In genomic region chr16:81493755-81494433, GRCh38 we compare ENCODE assay signal across 9 cellular contexts. TPM values are rescaled to one million over a fixed set of nuclear protein-coding genes. Genes with fewer than 3 reads are reported as not detected.
DNase-seq lines count a peak whose midpoint lies in the region; ATAC-seq, FAIRE-seq and TF ChIP-seq lines count a peak whose summit lies in the region.
"Had no signal": no experiment of that assay in that cellular context is flagged by ENCODE, and none has a peak within 500 bp of the region (broad histone marks: within the 10 kb centered on the region; RNA-seq: fewer than 3 reads in every experiment).

No MANE protein-coding gene starts in this region.

- H3K4me1 Mint-ChIP-seq in natural killer cell = peaks cover 67 to 83% of the 10 kb centered on the region in 2 donors

- H3K14ac ChIP-seq in H1 (ENCODE audit: insufficient read length) = no peak overlapping the region

- in situ Hi-C loops in GM23248 (cut with MboI) = no loop called here

- no peak for TF ChIP-seq RAD21 in H1 (IDR thresholded peaks at IDR 0.05 in 1 of 2, conservative IDR thresholded peaks at IDR 0.05 in 1 of 2; ENCODE audit: low read depth in 2 of 2, low read length in 2 of 2)

- peaks cover 31% of the 10 kb centered on the region for H3K79me1 ChIP-seq in H1 (ENCODE audit: low read depth, low read length)

- H3K27me3 ChIP-seq in GM23248 (replicated peaks; ENCODE audit: insufficient read depth) (no peaks in the 10 kb centered on the region), H1 (replicated peaks in 1 of 4; ENCODE audit: control insufficient read depth in 3 of 4, extremely low read depth in 1 of 4, insufficient read depth in 3 of 4, low read length in 3 of 4) (no peaks in the 10 kb centered on the region), uterus (no peaks in the 10 kb centered on the region)

- H3K23ac ChIP-seq in H1 (ENCODE audit: insufficient read length) = no peak overlapping the region

- H3K9me2 ChIP-seq in GM23248 (ENCODE audit: insufficient read depth) = no peaks in the 10 kb centered on the region

- no peak overlapping the region for H2BK15ac ChIP-seq in H1 (ENCODE audit: low read length)

- no peaks in the 10 kb centered on the region for H3K9me3 Mint-ChIP-seq in natural killer cell

- no peak for TF ChIP-seq EP300 in H1 (IDR thresholded peaks at IDR 0.05; ENCODE audit: borderline replicate concordance in 1 of 2, low read depth in 2 of 2, low read length in 2 of 2)

- no peak overlapping the region for H3K56ac ChIP-seq in H1 (replicated peaks; ENCODE audit: insufficient read length, low read depth, low read length)

- peak overlapping the region; percentile 84 for H3K27ac ChIP-seq in GM23248
- H3K27ac ChIP-seq in H1 (ENCODE audit: low read depth, low read length) = no peak overlapping the region
- H3K27ac ChIP-seq in uterus = peak overlapping the region; percentile 50 to 75
- H3K27ac ChIP-seq: KMS-11 had no signal

- H3K9ac ChIP-seq in GM23248 = 0 out of 2 replicates have a peak overlapping the region, but pooled peaks have one; percentile 8
- H3K9ac ChIP-seq in H1 (replicated peaks in 1 of 4; ENCODE audit: extremely low read depth in 1 of 4, low read depth in 3 of 4, low read length in 3 of 4) = no peak overlapping the region
- H3K9ac ChIP-seq: KMS-11 had no signal

- H3K4me2 ChIP-seq in GM23248 (ENCODE audit: unreplicated experiment) = peak overlapping the region; percentile 54
- no peak overlapping the region for H3K4me2 ChIP-seq in H1 (ENCODE audit: insufficient read depth in 1 of 2, low read depth in 2 of 2, low read length in 2 of 2)
- H3K4me2 ChIP-seq: KMS-11 had no signal

- peaks cover 42% of the 10 kb centered on the region for H3F3A ChIP-seq in GM23248 (ENCODE audit: insufficient read depth)

- TF ChIP-seq POLR2A in H1 (IDR thresholded peaks at IDR 0.05; ENCODE audit: control extremely low read depth in 1 of 2, low read depth in 2 of 2, low read length in 2 of 2) = no peak
- no peak for TF ChIP-seq POLR2A in uterus (IDR thresholded peaks at IDR 0.05)

- H2AK5ac ChIP-seq in H1 (ENCODE audit: low read depth, low read length) = no peak overlapping the region; the same call in 1 of the 2 replicates

- peaks cover 39% of the 10 kb centered on the region for H3K4me1 ChIP-seq in GM23248 (ENCODE audit: insufficient read depth)
- peaks cover 0 to 12% (median 6%) of the 10 kb centered on the region in 4 experiments; a peak in 4 of 7 replicates for H3K4me1 ChIP-seq in H1 (replicated peaks in 1 of 4; ENCODE audit: control insufficient read depth in 3 of 4, insufficient read depth in 4 of 4, low read length in 3 of 4)
- H3K4me1 ChIP-seq in uterus = peaks cover 0 to 6% of the 10 kb centered on the region in 2 donors

- intact Hi-C loops in natural killer cell (cut with micrococcal nuclease) (no loop called here), uterus (cut with DNase I; ENCODE audit: low total_unique reads) (no loop called here)

- DNase-seq in GM23248 (peak; percentile 93), H1 (ENCODE audit: low read depth in 1 of 2, low spot score in 2 of 2) (peak in 1 of 2 experiments; percentile 21), natural killer cell (no peak), uterus (peak in 1 of 2 donors; percentile 52), NCI-H2029 (lab: John Stamatoyannopoulos, UW) (no peak), putamen (ENCODE audit: low spot score) (no peak)

- H3K4me3 ChIP-seq in GM23248 (no peak overlapping the region), H1 (ENCODE audit: extremely low read depth in 1 of 4, insufficient read depth in 2 of 4, low read depth in 3 of 4, low read length in 4 of 4) (no peak overlapping the region), uterus (no peak overlapping the region)

- H3K36me3 Mint-ChIP-seq in natural killer cell = no peaks in the 10 kb centered on the region

- no peak overlapping the region for H4K5ac ChIP-seq in H1 (ENCODE audit: insufficient read length, low read depth, low read length)

- H3K36me3 ChIP-seq in GM23248 (ENCODE audit: low read depth) (no peaks in the 10 kb centered on the region), H1 (ENCODE audit: control insufficient read depth in 2 of 4, insufficient read depth in 4 of 4, low read length in 3 of 4) (no peaks in the 10 kb centered on the region), uterus (no peaks in the 10 kb centered on the region)

- H2BK20ac ChIP-seq in H1 (ENCODE audit: low read length) = no peak overlapping the region

- H2BK5ac ChIP-seq in H1 (ENCODE audit: low read depth, low read length) = no peak overlapping the region

- H3K9me3 ChIP-seq in GM23248 (ENCODE audit: low read depth) = no peaks in the 10 kb centered on the region
- no peaks in the 10 kb centered on the region for H3K9me3 ChIP-seq in H1 (ENCODE audit: insufficient read depth in 2 of 2, low read depth in 1 of 2, low read length in 1 of 2)
- H3K9me3 ChIP-seq in uterus = no peaks in the 10 kb centered on the region

- no peak overlapping the region for H4K8ac ChIP-seq in H1 (ENCODE audit: extremely low read depth, insufficient read depth, low read length)

- H3K18ac ChIP-seq in H1 (ENCODE audit: extremely low read depth, low read length) = no peak overlapping the region; the same call in 1 of the 2 replicates

- H2BK120ac ChIP-seq in H1 (replicated peaks; ENCODE audit: low read depth, low read length) = no peak overlapping the region

- no peak for FAIRE-seq in H1 (lab: Jason Lieb, UNC)

- H2AFZ ChIP-seq in GM23248 (no peak overlapping the region), H1 (ENCODE audit: low read length) (no peak overlapping the region)

- H3K27ac Mint-ChIP-seq in natural killer cell = peak overlapping the region; percentile 38 to 73

- WGBS in GM23248 (ENCODE audit: low coverage in 1 of 2, low lambda C conversion rate in 2 of 2, missing lambda C conversion rate in 2 of 2), 2 experiments = 58 to 59% methylated on average over 23 of the region's 23 CpGs
- 82% methylated on average over 23 of the region's 23 CpGs; no CpG with 5 or more reads in 1 of the 2 experiments for WGBS in H1 (ENCODE audit: extremely low coverage in 1 of 2, insufficient coverage in 1 of 2, insufficient read length in 1 of 2, insufficient replicate concordance in 2 of 2, low coverage in 1 of 2, low lambda C conversion rate in 2 of 2, missing lambda C conversion rate in 1 of 2), 2 experiments

- H2BK12ac ChIP-seq in H1 (ENCODE audit: low read depth, low read length) = 0 out of 2 replicates have a peak overlapping the region, but pooled peaks have one; percentile 50

- no peaks in the 10 kb centered on the region for H3K23me2 ChIP-seq in H1 (ENCODE audit: low read depth, low read length)

- CTCF ChIA-PET in H1 (lab: Charles Lee; ENCODE audit: partially characterized antibody) = interaction anchor here (0.9 to 5.2 kb wide), 10 partner anchors 10 to 204 kb away, joined by 3 to 18 read pairs (median 3); no protein-coding TSS in a partner anchor

- H4K20me1 ChIP-seq in GM23248 (ENCODE audit: insufficient read depth) (no peaks in the 10 kb centered on the region; the same call in none of the 2 replicates), H1 (replicated peaks in 1 of 2; ENCODE audit: control insufficient read depth in 1 of 2, insufficient read depth in 2 of 2, low read length in 2 of 2) (peaks cover 14 to 25% of the 10 kb centered on the region in 2 experiments)

- ATAC-seq in SK-N-SH treated with all-trans-retinoic acid at 6 μM for 48 hours (peak; percentile 89), natural killer cell (peak in 1 of 3 donors; percentile 37), GM21360 (IDR thresholded peaks at IDR 0.05; ENCODE audit: unreplicated experiment) (no peak)

- H3K4ac ChIP-seq in H1 (replicated peaks; ENCODE audit: insufficient read length, low read depth, low read length) = peak overlapping the region; percentile 57

- no peak for TF ChIP-seq CTCF in H1 (IDR thresholded peaks at IDR 0.05; ENCODE audit: control extremely low read depth in 1 of 3, insufficient read depth in 1 of 3, low read depth in 1 of 3, low read length in 3 of 3)
- TF ChIP-seq CTCF in natural killer cell (IDR thresholded peaks at IDR 0.05) = no peak
- TF ChIP-seq CTCF in uterus (IDR thresholded peaks at IDR 0.05) = no peak

- H3K79me2 ChIP-seq in GM23248 (ENCODE audit: insufficient read depth) = peaks cover 78% of the 10 kb centered on the region
- H3K79me2 ChIP-seq in H1 (ENCODE audit: control insufficient read depth in 1 of 2, insufficient read depth in 2 of 2, low read length in 2 of 2) = peaks cover 7 to 93% of the 10 kb centered on the region in 2 experiments; a peak in 3 of 4 replicates

- POLR2A ChIA-PET in H1 (lab: Charles Lee; ENCODE audit: partially characterized antibody) = interaction anchor here (0.9 to 1.8 kb wide), 5 partner anchors 10 to 37 kb away, joined by 3 to 4 read pairs (median 3); no protein-coding TSS in a partner anchor

- H4K91ac ChIP-seq in H1 (replicated peaks; ENCODE audit: insufficient read length, low read length) = no peak overlapping the region

- H3K4me3 Mint-ChIP-seq in natural killer cell = no peak overlapping the region

- no peaks in the 10 kb centered on the region for H3K27me3 Mint-ChIP-seq in natural killer cell (ENCODE audit: low read depth in 2 of 2)

TF ChIP-seq in SK-N-SH treated with all-trans-retinoic acid at 6 μM for 48 hours, 23 proteins besides CTCF, POLR2A, EP300 and RAD21 (continues in another document):
- no peak for TF ChIP-seq TCF4 (CRISPR knock-in tag; IDR thresholded peaks at IDR 0.05; ENCODE audit: borderline replicate concordance)

TF ChIP-seq in H1, 55 proteins besides CTCF, POLR2A, EP300 and RAD21 (continues in another document):
- no peak for TF ChIP-seq EZH2 (IDR thresholded peaks at IDR 0.05; ENCODE audit: low read depth, low read length, severe bottlenecking)
- TF ChIP-seq KDM5A (IDR thresholded peaks at IDR 0.05; ENCODE audit: low read length) = no peak
- TF ChIP-seq CHD1 (IDR thresholded peaks at IDR 0.05; ENCODE audit: low read depth, low read length) = no peak
- TF ChIP-seq TCF12 (IDR thresholded peaks at IDR 0.05; ENCODE audit: low read depth, low read length) = no peak

RNA-seq across cellular contexts. Expression of gene CMIP, which starts 49.3 kb away (rescaled TPM):
- total RNA-seq in GM23248 (2014; rRNA removed; shearing (Covaris generic)) = 7.8 and 9.5 TPM in 2 replicates
- polyA plus RNA-seq in GM23248 (2016; fragmentation: Nextera tagmentation; extraction: Ambion mirVana) (1.3 and 1.5 TPM in 2 replicates), H1 (2011; rRNA removed) (7.9 and 21.2 TPM in 2 replicates)
- total RNA-seq in H1 (2021; fragmentation: NEBNext Ultra II Directional; extraction: Animal tissue kit (Norgen Biotek cat#: 25700)) = 53.2 and 62.0 TPM in 2 replicates
- polyA plus RNA-seq in H1 (2011; cell fraction: cytosol; rRNA removed) = 7.9 TPM
- polyA plus RNA-seq in H1 (2011; cell fraction: nucleus; rRNA removed) = 27.3 TPM
- 44.6 to 50.3 TPM (median 45.5 TPM) in 4 replicates for polyA plus RNA-seq in H1 (2012, experiment 1 of 2)
- 28.6 TPM for polyA plus RNA-seq in H1 (2012, experiment 2 of 2)
- 36.4 TPM for polyA plus RNA-seq in H1 (2013, experiment 1 of 2)
- polyA plus RNA-seq in H1 (2013, experiment 2 of 2) = 34.4 TPM
- 20.8 and 26.6 TPM in 2 replicates for polyA minus RNA-seq in H1 (2011; rRNA and poly(A)+ RNA removed)
- polyA minus RNA-seq in H1 (2011; cell fraction: cytosol; rRNA and poly(A)+ RNA removed) = 35.2 TPM
- polyA minus RNA-seq in H1 (2011; cell fraction: nucleus; rRNA and poly(A)+ RNA removed) = 37.7 TPM
- total RNA-seq in natural killer cell (100 to 1,000 TPM in 1 of 3 donors, 10 to 100 TPM in 2; 88.2 to 115 (median 91.5) TPM), uterus (100 to 1,000 TPM in 1 of 4 donors, 10 to 100 TPM in 3; 16.7 to 104 (median 43.6) TPM)
